In genomic region chr16:87713469-87714229, GRCh38 we compare ENCODE assay signal across 12 cellular contexts. TPM values are rescaled to one million over a fixed set of nuclear protein-coding genes. Genes with fewer than 3 reads are reported as not detected.
DNase-seq lines count a peak whose midpoint lies in the region; TF ChIP-seq lines count a peak whose summit lies in the region.
"Had no signal": no experiment of that assay in that cellular context is flagged by ENCODE, and none has a peak within 500 bp of the region (broad histone marks: within the 10 kb centered on the region; RNA-seq: fewer than 3 reads in every experiment).

No MANE protein-coding gene starts in this region.

- peaks cover 32% of the 10 kb centered on the region for H3K4me1 ChIP-seq in CD8-positive, alpha-beta memory T cell (ENCODE audit: insufficient read depth, low read length)
- H3K4me1 ChIP-seq in osteoblast (ENCODE audit: insufficient read depth, low read length) = no peaks in the 10 kb centered on the region
- H3K4me1 ChIP-seq: testis had no signal

- peak overlapping the region in 6 of 7 donors; percentile 10 to 69 (median 44) for H3K4me3 Mint-ChIP-seq in CD8-positive, alpha-beta memory T cell
- H3K4me3 Mint-ChIP-seq in activated naive CD4-positive, alpha-beta T cell treated with anti-CD3 and anti-CD28 coated beads, Interleukin-2, amount 50 U/mL, for 24 hours = peak overlapping the region; percentile 44

- H3K4me2 ChIP-seq in osteoblast (ENCODE audit: insufficient read depth, low read length) = no peak overlapping the region

- peaks cover 25% of the 10 kb centered on the region for H3K36me3 ChIP-seq in CD8-positive, alpha-beta memory T cell (ENCODE audit: insufficient read depth, low read length)
- H3K36me3 ChIP-seq in osteoblast (ENCODE audit: insufficient read depth, low read length) = peaks cover 11% of the 10 kb centered on the region

- DNase-seq in CD8-positive, alpha-beta memory T cell = peak; percentile 30 to 74 (median 57)
- peak; percentile 39 to 57 for DNase-seq in activated CD4-positive, alpha-beta T cell treated with anti-CD3 and anti-CD28 coated beads for 4 hours
- peak; percentile 21 to 49 for DNase-seq in stimulated activated CD4-positive, alpha-beta T cell treated with anti-CD3 and anti-CD28 coated beads, Interleukin-2, amount 100 ng/mL, for 48 hours
- DNase-seq in NCI-H748 treated with DMSO at 0.1 percent for 48 hours (lab: John Stamatoyannopoulos, UW) (no peak), 8988T (no peak), globus pallidus (ENCODE audit: low spot score) (no peak), osteoblast (ENCODE audit: insufficient read length, low spot score, missing footprints) (no peak)
- DNase-seq: AML-193, NCI-H1092, nucleus accumbens, testis had no signal

- no peaks in the 10 kb centered on the region for H3K9me3 ChIP-seq in CD8-positive, alpha-beta memory T cell (ENCODE audit: low read length)
- H3K9me3 ChIP-seq in osteoblast (ENCODE audit: low read depth, low read length) = no peaks in the 10 kb centered on the region
- H3K9me3 ChIP-seq: testis had no signal

- POLR2A ChIA-PET in CD8-positive, alpha-beta memory T cell (lab: Charles Lee) = no interaction called here

- no peaks in the 10 kb centered on the region for H3K79me2 ChIP-seq in osteoblast (ENCODE audit: insufficient read depth, low read length)

- H3K27me3 ChIP-seq in CD8-positive, alpha-beta memory T cell (ENCODE audit: insufficient read depth, low read length, poor library complexity, severe bottlenecking) = no peaks in the 10 kb centered on the region
- H3K27me3 ChIP-seq in osteoblast (ENCODE audit: insufficient read depth, low read length) = no peaks in the 10 kb centered on the region
- H3K27me3 ChIP-seq: testis had no signal

- H4K20me1 ChIP-seq in osteoblast (ENCODE audit: insufficient read depth, low read length) = peaks cover 2% of the 10 kb centered on the region

- peaks cover 22 to 44% (median 31%) of the 10 kb centered on the region in 3 donors for H3K4me1 Mint-ChIP-seq in CD8-positive, alpha-beta memory T cell
- peaks cover 45% of the 10 kb centered on the region for H3K4me1 Mint-ChIP-seq in activated naive CD4-positive, alpha-beta T cell treated with anti-CD3 and anti-CD28 coated beads, Interleukin-2, amount 50 U/mL, for 24 hours

- H3K27ac Mint-ChIP-seq in CD8-positive, alpha-beta memory T cell = peak overlapping the region; percentile 72 to 94 (median 86)
- peak overlapping the region; percentile 90 for H3K27ac Mint-ChIP-seq in activated naive CD4-positive, alpha-beta T cell treated with anti-CD3 and anti-CD28 coated beads, Interleukin-2, amount 50 U/mL, for 24 hours

- H3K36me3 Mint-ChIP-seq in CD8-positive, alpha-beta memory T cell = peaks cover 0 to 75% (median 11%) of the 10 kb centered on the region in 3 donors
- H3K36me3 Mint-ChIP-seq in activated naive CD4-positive, alpha-beta T cell treated with anti-CD3 and anti-CD28 coated beads, Interleukin-2, amount 50 U/mL, for 24 hours = peaks cover 20% of the 10 kb centered on the region

- CTCF ChIA-PET in CD8-positive, alpha-beta memory T cell (lab: Charles Lee) = no interaction called here

- no peaks in the 10 kb centered on the region for H3K27me3 Mint-ChIP-seq in CD8-positive, alpha-beta memory T cell
- no peaks in the 10 kb centered on the region for H3K27me3 Mint-ChIP-seq in activated naive CD4-positive, alpha-beta T cell treated with anti-CD3 and anti-CD28 coated beads, Interleukin-2, amount 50 U/mL, for 24 hours

- no peak for TF ChIP-seq CTCF in osteoblast (IDR thresholded peaks at IDR 0.05; ENCODE audit: extremely low read depth, low read depth, low read length)

- no peak overlapping the region for H3K27ac ChIP-seq in CD8-positive, alpha-beta memory T cell (ENCODE audit: low read depth, low read length)
- no peak overlapping the region for H3K27ac ChIP-seq in osteoblast (ENCODE audit: low read depth, low read length)
- H3K27ac ChIP-seq: testis had no signal

- no peak overlapping the region for H2AFZ ChIP-seq in osteoblast (ENCODE audit: low read length)

- no peak overlapping the region for H3K4me3 ChIP-seq in CD8-positive, alpha-beta memory T cell (ENCODE audit: low read length)
- H3K4me3 ChIP-seq in osteoblast (ENCODE audit: insufficient read depth, low read length) = no peak overlapping the region
- H3K4me3 ChIP-seq: testis had no signal

- H3K9me3 Mint-ChIP-seq in CD8-positive, alpha-beta memory T cell = no peaks in the 10 kb centered on the region
- no peaks in the 10 kb centered on the region for H3K9me3 Mint-ChIP-seq in activated naive CD4-positive, alpha-beta T cell treated with anti-CD3 and anti-CD28 coated beads, Interleukin-2, amount 50 U/mL, for 24 hours

RNA-seq across cellular contexts. Expression of gene KLHDC4, which starts 52.1 kb away (rescaled TPM):
- 10 to 100 TPM; 71.5 to 77.3 TPM for total RNA-seq in CD8-positive, alpha-beta memory T cell
- 35.5 TPM for polyA plus RNA-seq in CD8-positive, alpha-beta memory T cell
- total RNA-seq in osteoblast = 22.1 and 23.3 TPM in 2 replicates

Comparison
In these comparisons a context has a peak if more than half of its experiments do, and no peak if none do; other contexts are left out.
1. DNase-seq: peak in CD8-positive, alpha-beta memory T cell (5 of 5), activated CD4-positive, alpha-beta T cell treated with anti-CD3 and anti-CD28 coated beads for 4 hours (2 of 2) and stimulated activated CD4-positive, alpha-beta T cell treated with anti-CD3 and anti-CD28 coated beads, Interleukin-2, amount 100 ng/mL, for 48 hours (2 of 2); none in NCI-H748 treated with DMSO at 0.1 percent for 48 hours (single experiment), 8988T (single experiment), globus pallidus (single experiment) and osteoblast (single experiment).